8 cellular contexts compared by ENCODE assay signal in genomic region chr3:161220850-161221753, GRCh38. TPM values are rescaled to one million over a fixed set of nuclear protein-coding genes. Genes with fewer than 3 reads are reported as not detected.
DNase-seq lines count a peak whose midpoint lies in the region; ATAC-seq and TF ChIP-seq lines count a peak whose summit lies in the region.

Gene NMD3 (plus strand): TSS chr3:161221311. CDS start chr3:161222014, 703 bp downstream.

- DNase-seq in C1 segment of cervical spinal cord (lab: John Stamatoyannopoulos, UW) = peak; percentile 11 to 92 (median 87)
- DNase-seq in NCI-H748 treated with DMSO at 0.1 percent for 48 hours (lab: John Stamatoyannopoulos, UW) = peak; percentile 62
- DNase-seq in activated CD4-positive, alpha-beta T cell treated with anti-CD3 and anti-CD28 coated beads, Interleukin-2, amount 50 U/mL, for 4 hours = peak; percentile 91 to 92
- DNase-seq in dermis microvascular lymphatic vessel endothelial cell (ENCODE audit: low read depth in 2 of 2) = peak; percentile 89 to 94
- peak; percentile 94 for DNase-seq in stimulated activated CD4-positive, alpha-beta T cell treated with anti-CD3 and anti-CD28 coated beads, Interleukin-4, amount 100 ng/mL, for 24 hours

- TF ChIP-seq RAD21 in liver (IDR thresholded peaks at IDR 0.05) = peak; percentile 10 to 32

- peak; percentile 96 for ATAC-seq in GM19372 (IDR thresholded peaks at IDR 0.05; ENCODE audit: low read depth, unreplicated experiment)
- ATAC-seq in HG03558 (IDR thresholded peaks at IDR 0.05; ENCODE audit: extremely low read depth, unreplicated experiment) = peak; percentile 95

- peak within 1 kb of the TSS; percentile 89 to 98 for H3K9ac ChIP-seq in liver (ENCODE audit: low read depth in 1 of 2, low read length in 2 of 2)

- no peaks in the 10 kb centered on the region for H3K27me3 ChIP-seq in liver (ENCODE audit: control insufficient read depth in 4 of 4, insufficient read depth in 4 of 4, low read length in 3 of 4)

- H3K4me1 ChIP-seq in liver (ENCODE audit: control insufficient read depth in 4 of 4, insufficient read depth in 4 of 4, low read length in 3 of 4) = peaks cover 0 to 20% (median 5%) of the 10 kb centered on the region in 4 donors

- H3K36me3 ChIP-seq in liver (ENCODE audit: control insufficient read depth in 4 of 4, insufficient read depth in 3 of 4, low read depth in 1 of 4, low read length in 3 of 4) = no peaks in the 10 kb centered on the region

- peak within 1 kb of the TSS; percentile 97 to 98 for H3K27ac ChIP-seq in liver (ENCODE audit: low read depth in 1 of 2, low read length in 2 of 2)

- WGBS in liver = under 1% methylated on average over 71 of the region's 71 CpGs

- H3K9me3 ChIP-seq in liver (ENCODE audit: control insufficient read depth in 4 of 4, low read length in 3 of 4) = no peaks in the 10 kb centered on the region

- no peak for TF ChIP-seq CTCF in liver (IDR thresholded peaks at IDR 0.05; ENCODE audit: low read depth, low read length, missing input control)

- peak within 1 kb of the TSS; percentile 92 to 99 (median 92) for H3K4me3 ChIP-seq in liver (ENCODE audit: low read depth in 1 of 3, low read length in 3 of 3)

TF ChIP-seq in liver, 16 proteins besides CTCF, POLR2A, EP300 and RAD21:
- peak in 1 of 2 donors; percentile 27 for TF ChIP-seq RXRA (IDR thresholded peaks at IDR 0.05)
- TF ChIP-seq REST (IDR thresholded peaks at IDR 0.05) = peak; percentile 85
- TF ChIP-seq MAX (IDR thresholded peaks at IDR 0.05) = no peak
- peak; percentile 91 for TF ChIP-seq YY1 (IDR thresholded peaks at IDR 0.05)
- TF ChIP-seq EGR1 (IDR thresholded peaks at IDR 0.05; ENCODE audit: low read depth in 2 of 2) = no peak
- TF ChIP-seq ZBTB33 (IDR thresholded peaks at IDR 0.05) = peak; percentile 99
- peak in 1 of 2 donors; percentile 8 for TF ChIP-seq HNF4A (conservative IDR thresholded peaks at IDR 0.05)
- TF ChIP-seq ATF3 (IDR thresholded peaks at IDR 0.05) = no peak
- peak; percentile 38 for TF ChIP-seq SP1 (IDR thresholded peaks at IDR 0.05)

RNA-seq across cellular contexts. Expression of gene NMD3, which starts in this region (rescaled TPM):
- total RNA-seq in dermis microvascular lymphatic vessel endothelial cell = 88.2 and 89.9 TPM in 2 replicates
- total RNA-seq in liver = 10 to 100 TPM; 49.6 to 58.7 TPM
- 10 to 100 TPM; 19.9 to 23.5 TPM for polyA plus RNA-seq in liver

Comparison
In these comparisons a context has a peak if more than half of its experiments do, and no peak if none do; other contexts are left out.
1. Peak in every context shown above with its lines: DNase-seq, ATAC-seq, H3K4me3 ChIP-seq and H3K27ac ChIP-seq.